18 cellular contexts compared by ENCODE assay signal in genomic region chr2:179277429-179278196, GRCh38. TPM values are rescaled to one million over a fixed set of nuclear protein-coding genes. Genes with fewer than 3 reads are reported as not detected.
DNase-seq lines count a peak whose midpoint lies in the region; ATAC-seq, FAIRE-seq and TF ChIP-seq lines count a peak whose summit lies in the region.
"Had no signal": no experiment of that assay in that cellular context is flagged by ENCODE, and none has a peak within 500 bp of the region (broad histone marks: within the 10 kb centered on the region; RNA-seq: fewer than 3 reads in every experiment).

No MANE protein-coding gene starts in this region.

- H3K79me2 ChIP-seq in HepG2 (ENCODE audit: insufficient read depth, low read length) (no peaks in the 10 kb centered on the region), keratinocyte (ENCODE audit: control insufficient read depth, insufficient read depth, low read length) (no peaks in the 10 kb centered on the region)

- DNase-seq in HepG2 (ENCODE audit: low spot score) (no peak), right lobe of liver (no peak), epithelial cell of esophagus (ENCODE audit: low read depth) (peak; percentile 61), keratinocyte (ENCODE audit: low read depth, low spot score) (no peak), GM03348 (ENCODE audit: low spot score) (no peak), HTR-8/SVneo (ENCODE audit: insufficient read length, low spot score) (no peak)
- DNase-seq: 8988T; CD8-positive, alpha-beta T cell; COR-L47; GM23248 had no signal

- TF ChIP-seq EP300 in HepG2 (IDR thresholded peaks at IDR 0.05; ENCODE audit: low read depth in 2 of 2, low read length in 2 of 2) (no peak), HepG2 (CRISPR knock-in tag; IDR thresholded peaks at IDR 0.05; ENCODE audit: borderline replicate concordance) (no peak)

- no peak overlapping the region for H3K27ac ChIP-seq in HepG2 (ENCODE audit: extremely low read length, insufficient read depth, low read length)
- H3K27ac ChIP-seq in right lobe of liver: no peak overlapping the region
- H3K27ac ChIP-seq in keratinocyte (ENCODE audit: control insufficient read depth, insufficient read depth, low read length): no peak overlapping the region
- H3K27ac ChIP-seq: GM23248, HL-60 had no signal

- no peaks in the 10 kb centered on the region for H3K9me1 ChIP-seq in keratinocyte (ENCODE audit: control insufficient read depth, extremely low read depth, insufficient read depth, low read length)

- TF ChIP-seq RAD21 in HepG2 (CRISPR knock-in tag; IDR thresholded peaks at IDR 0.05): no peak

- no peak overlapping the region for H3K4me2 ChIP-seq in HepG2 (ENCODE audit: low read depth, low read length)
- H3K4me2 ChIP-seq in keratinocyte (ENCODE audit: control insufficient read depth, extremely low read depth, insufficient read depth, low read depth, low read length): peak overlapping the region; percentile 58

- dilution Hi-C loops in keratinocyte (cut with MboI; ENCODE audit: extremely low pct_ligation_motif_present, low sequenced_read_pairs): no loop called here

- no peak for FAIRE-seq in HepG2 (lab: Jason Lieb, UNC)
- peak; percentile 84 for FAIRE-seq in keratinocyte (lab: Jason Lieb, UNC)
- no peak for FAIRE-seq in HTR-8/SVneo (lab: Jason Lieb, UNC)
- FAIRE-seq: D721Med, G401.6, GM12892, GM18507 had no signal

- CTCF ChIA-PET in HepG2 (lab: Yijun Ruan, JAX; ENCODE audit: low intra/inter-chr PET ratio, low total read pairs): no interaction called here

- H3K9me3 ChIP-seq in HepG2 (ENCODE audit: low read length): no peaks in the 10 kb centered on the region
- H3K9me3 ChIP-seq in right lobe of liver: no peaks in the 10 kb centered on the region
- H3K9me3 ChIP-seq in keratinocyte (ENCODE audit: control insufficient read depth, low read depth, low read length): no peaks in the 10 kb centered on the region
- H3K9me3 ChIP-seq: HAP-1 had no signal

- H3K36me3 ChIP-seq in HepG2 (replicated peaks in 1 of 2; ENCODE audit: control insufficient read depth in 1 of 2, insufficient read depth in 2 of 2, low read length in 2 of 2) (no peaks in the 10 kb centered on the region), right lobe of liver (no peaks in the 10 kb centered on the region), keratinocyte (ENCODE audit: control insufficient read depth in 2 of 2, extremely low read depth in 1 of 2, insufficient read depth in 2 of 2, low read length in 2 of 2) (no peaks in the 10 kb centered on the region)
- H3K36me3 ChIP-seq: BLaER1 treated with 17β-estradiol and CSF1 and Interleukin-3, amounts not matched to agents 10 nM and 100 nM; HAP-1 had no signal

- BruUV-seq in HepG2 (replicated peaks; lab: Mats Ljungman, UMichigan): no TSS peak

- intact Hi-C loops in HepG2 (cut with micrococcal nuclease; ENCODE audit: unreplicated experiment) (no loop called here), right lobe of liver (cut with DNase I) (no loop called here)

- ATAC-seq in HepG2 (no peak), right lobe of liver (no peak), HG02840 (IDR thresholded peaks at IDR 0.05; ENCODE audit: low FRiP score, unreplicated experiment) (no peak)
- ATAC-seq: CD8-positive, alpha-beta T cell had no signal

- in situ Hi-C loops in HepG2 (cut with HindIII; ENCODE audit: extremely low pct_ligation_motif_present, low pct_unique_long_range_greater_than_20kb): no loop called here

- no peak for TF ChIP-seq POLR2A in HepG2 (IDR thresholded peaks at IDR 0.05; ENCODE audit: insufficient read depth in 1 of 2, low read depth in 2 of 2, low read length in 2 of 2)
- no peak for TF ChIP-seq POLR2A in right lobe of liver (IDR thresholded peaks at IDR 0.05)

- H4K20me1 ChIP-seq in HepG2 (ENCODE audit: insufficient read depth, low read length) (no peaks in the 10 kb centered on the region), keratinocyte (ENCODE audit: control insufficient read depth, extremely low read depth, insufficient read depth, low read length) (no peaks in the 10 kb centered on the region)
- H4K20me1 ChIP-seq: BLaER1 treated with 17β-estradiol and CSF1 and Interleukin-3, amounts not matched to agents 10 nM and 100 nM had no signal

- H2AFZ ChIP-seq in HepG2 (ENCODE audit: low read length) (peak overlapping the region; percentile 1), keratinocyte (ENCODE audit: control insufficient read depth, low read length) (peak overlapping the region; percentile 57)
- H2AFZ ChIP-seq: GM23248 had no signal

- TF ChIP-seq CTCF in HepG2 (CRISPR knock-in tag; IDR thresholded peaks at IDR 0.05) (no peak), right lobe of liver (IDR thresholded peaks at IDR 0.05) (no peak), epithelial cell of esophagus (IDR thresholded peaks at IDR 0.05; ENCODE audit: insufficient read depth, low read depth, low read length, missing control alignments) (no peak), keratinocyte (optimal IDR thresholded peaks at IDR 0.05 in 1 of 3, IDR thresholded peaks at IDR 0.05 in 1 of 3, conservative IDR thresholded peaks at IDR 0.05 in 1 of 3; ENCODE audit: extremely low read depth in 1 of 3, insufficient read depth in 2 of 3, low read length in 3 of 3) (no peak)

- H3K4me1 ChIP-seq in HepG2 (ENCODE audit: insufficient read depth, low read length) (peaks cover 75% of the 10 kb centered on the region), right lobe of liver (peaks cover 0 to 6% (median 0%) of the 10 kb centered on the region in 4 donors), keratinocyte (ENCODE audit: control insufficient read depth, extremely low read depth, insufficient read depth, low read length) (peaks cover 15% of the 10 kb centered on the region)
- H3K4me1 ChIP-seq: HAP-1 had no signal

- H3K27me3 ChIP-seq in HepG2 (ENCODE audit: control insufficient read depth in 1 of 2, insufficient read depth in 2 of 2, low read length in 2 of 2) (no peaks in the 10 kb centered on the region), right lobe of liver (no peaks in the 10 kb centered on the region), keratinocyte (ENCODE audit: control insufficient read depth, extremely low read depth, insufficient read depth, low read length) (no peaks in the 10 kb centered on the region)
- H3K27me3 ChIP-seq: BLaER1 treated with 17β-estradiol and CSF1 and Interleukin-3, amounts not matched to agents 10 nM and 100 nM had no signal

- 95% methylated on average over 3 of the region's 3 CpGs for WGBS in HepG2 (ENCODE audit: low lambda C conversion rate)
- 76% methylated on average over 3 of the region's 3 CpGs for WGBS in right lobe of liver (ENCODE audit: insufficient coverage, low coverage, low lambda C conversion rate, missing lambda C conversion rate)

- POLR2A ChIA-PET in HepG2 (lab: Yijun Ruan, JAX): no interaction called here

- H3K4me3 ChIP-seq in HepG2 (replicated peaks in 1 of 3; ENCODE audit: insufficient read depth in 1 of 3, low read depth in 2 of 3, low read length in 3 of 3) (no peak overlapping the region), right lobe of liver (no peak overlapping the region), epithelial cell of esophagus (ENCODE audit: low read length) (no peak overlapping the region), keratinocyte (ENCODE audit: control insufficient read depth in 2 of 3, extremely low read depth in 1 of 3, insufficient read depth in 2 of 3, low read depth in 1 of 3, low read length in 3 of 3) (peak overlapping the region in 1 of 3 experiments; percentile 22)
- H3K4me3 ChIP-seq: BLaER1 treated with 17β-estradiol and CSF1 and Interleukin-3, amounts not matched to agents 10 nM and 100 nM; GM23248; HAP-1 had no signal

- H3K9ac ChIP-seq in HepG2 (ENCODE audit: insufficient read depth, low read depth, low read length): no peak overlapping the region
- H3K9ac ChIP-seq in keratinocyte (ENCODE audit: control insufficient read depth, extremely low read depth, insufficient read depth, low read length): no peak overlapping the region
- H3K9ac ChIP-seq: BLaER1 treated with 17β-estradiol and CSF1 and Interleukin-3, amounts not matched to agents 10 nM and 100 nM; GM23248 had no signal

RNA-seq across cellular contexts. Expression of gene SESTD1, which starts 13.0 kb away (rescaled TPM):
- total RNA-seq in HepG2 (2016; rRNA removed; fragmentation: Illumina TruSeq; extraction: Trizol) (74.4 and 105 TPM in 2 replicates), right lobe of liver (10 to 100 TPM in 3 of 6 experiments, 1 to 10 TPM in 3; 5.8 to 27.9 (median 12.8) TPM)
- 58.3 and 66.2 TPM in 2 replicates for total RNA-seq in HepG2 (2016; cell fraction: cytosol; rRNA removed; fragmentation: Illumina TruSeq; extraction: Trizol; ENCODE audit: low read depth)
- total RNA-seq in HepG2 (2016; cell fraction: insoluble cytoplasmic fraction; rRNA removed; fragmentation: Illumina TruSeq; extraction: Trizol): 71.8 and 93.5 TPM in 2 replicates
- total RNA-seq in HepG2 (2016; cell fraction: membrane; rRNA removed; fragmentation: Illumina TruSeq; extraction: Trizol): 84.1 and 90.5 TPM in 2 replicates
- total RNA-seq in HepG2 (2016; cell fraction: nucleus; rRNA removed; fragmentation: Illumina TruSeq; extraction: Trizol): 67.8 and 69.5 TPM in 2 replicates
- polyA plus RNA-seq in HepG2 (2011; rRNA removed) (69.3 and 101 TPM in 2 replicates), keratinocyte (15.8 to 28.1 TPM (median 22.3 TPM) in 3 replicates)
- 44.4 and 49.6 TPM in 2 replicates for polyA plus RNA-seq in HepG2 (2011; cell fraction: cytosol; rRNA removed)
- 48.2 and 49.5 TPM in 2 replicates for polyA plus RNA-seq in HepG2 (2011; cell fraction: nucleus; rRNA removed)
- 109 and 119 TPM in 2 replicates for polyA plus RNA-seq in HepG2 (2012)
- 25.4 and 25.6 TPM in 2 replicates for polyA plus RNA-seq in HepG2 (2016; cell fraction: cytosol; fragmentation: Illumina TruSeq; extraction: Trizol; ENCODE audit: low read depth)
- 82.9 and 87.2 TPM in 2 replicates for polyA plus RNA-seq in HepG2 (2016; cell fraction: insoluble cytoplasmic fraction; fragmentation: Illumina TruSeq; extraction: Trizol; ENCODE audit: low read depth)
- polyA plus RNA-seq in HepG2 (2016; cell fraction: membrane; fragmentation: Illumina TruSeq; extraction: Trizol; ENCODE audit: low read depth): 48.8 and 51.0 TPM in 2 replicates
- 66.2 and 71.0 TPM in 2 replicates for polyA plus RNA-seq in HepG2 (2016; cell fraction: nucleus; fragmentation: Illumina TruSeq; extraction: Trizol; ENCODE audit: insufficient read depth, low read depth)
- polyA minus RNA-seq in HepG2 (2011; rRNA and poly(A)+ RNA removed; ENCODE audit: low replicate concordance): 13.2 and 38.6 TPM in 2 replicates
- polyA minus RNA-seq in HepG2 (2011; cell fraction: cytosol; rRNA and poly(A)+ RNA removed): 71.8 and 102 TPM in 2 replicates
- polyA minus RNA-seq in HepG2 (2011; cell fraction: nucleus; rRNA and poly(A)+ RNA removed): 247 and 269 TPM in 2 replicates
- 26.7 TPM for polyA plus RNA-seq in keratinocyte (2011; ENCODE audit: low read depth)
- 11.6 and 17.9 TPM in 2 replicates for polyA plus RNA-seq in keratinocyte (2011; cell fraction: cytosol; rRNA removed)
- 20.0 and 22.8 TPM in 2 replicates for polyA plus RNA-seq in keratinocyte (2011; cell fraction: nucleus; rRNA removed)
- polyA plus RNA-seq in keratinocyte (2012; ENCODE audit: low replicate concordance): 17.0 and 17.2 TPM in 2 replicates
- 9.5 to 45.1 TPM (median 15.4 TPM) in 3 replicates for polyA minus RNA-seq in keratinocyte
- 11.7 TPM for polyA minus RNA-seq in keratinocyte (2011; cell fraction: cytosol; rRNA and poly(A)+ RNA removed)
- polyA minus RNA-seq in keratinocyte (2011; cell fraction: nucleus; rRNA and poly(A)+ RNA removed): 15.9 and 29.7 TPM in 2 replicates
